Comparison of ENCODE assay signal across 13 cellular contexts in genomic region chr9:78921341-78921740, GRCh38.
DNase-seq lines count a peak whose midpoint lies in the region; ATAC-seq and TF ChIP-seq lines count a peak whose summit lies in the region.
"Had no signal": no experiment of that assay in that cellular context is flagged by ENCODE, and none has a peak within 500 bp of the region (broad histone marks: within the 10 kb centered on the region; RNA-seq: fewer than 3 reads in every experiment).

No MANE protein-coding gene starts in this region.

- no peaks in the 10 kb centered on the region for H3K27me3 Mint-ChIP-seq in osteocyte (ENCODE audit: unreplicated experiment)

- no peak for TF ChIP-seq CTCF in osteocyte (IDR thresholded peaks at IDR 0.05)

- H3K9me3 Mint-ChIP-seq in osteocyte (ENCODE audit: unreplicated experiment) = peaks cover 21% of the 10 kb centered on the region

- H3K27ac Mint-ChIP-seq in osteocyte (ENCODE audit: unreplicated experiment) = peak overlapping the region; percentile 85
- H3K27ac Mint-ChIP-seq: GM23338, HFFc6 had no signal

- intact Hi-C loops in posterior cingulate gyrus (cut with DNase I) = no loop called here

- DNase-seq in DMS53 treated with DMSO at 0.1 percent for 48 hours (lab: John Stamatoyannopoulos, UW; ENCODE audit: unreplicated experiment) (peak; percentile 12), MV-4-11 (lab: John Stamatoyannopoulos, UW) (peak; percentile 56), dermis microvascular lymphatic vessel endothelial cell (ENCODE audit: low read depth in 2 of 2) (peak; percentile 54 to 92), osteocyte (ENCODE audit: extremely low spot score, unreplicated experiment) (no peak), posterior cingulate gyrus (no peak)
- DNase-seq: DMS153, HFFc6, NCI-H187 treated with DMSO at 0.1 percent for 48 hours, SW 1271 had no signal

- H3K36me3 Mint-ChIP-seq in osteocyte (ENCODE audit: unreplicated experiment) = peaks cover 6% of the 10 kb centered on the region

- H3K4me1 Mint-ChIP-seq in osteocyte (ENCODE audit: unreplicated experiment) = peaks cover 17% of the 10 kb centered on the region
- H3K4me1 Mint-ChIP-seq: GM23338 had no signal

- H3K4me3 Mint-ChIP-seq in osteocyte (ENCODE audit: unreplicated experiment) = no peak overlapping the region
- H3K4me3 Mint-ChIP-seq: GM23338, HFFc6 had no signal

- ATAC-seq in HG03354 (IDR thresholded peaks at IDR 0.05; ENCODE audit: poor library complexity, severe bottlenecking, unreplicated experiment) (no peak), GM19397 (IDR thresholded peaks at IDR 0.05; ENCODE audit: unreplicated experiment) (no peak)
- ATAC-seq: GM12878, GM23338 had no signal

Comparison
In these comparisons a context has a peak if more than half of its experiments do, and no peak if none do; other contexts are left out.
1. DNase-seq: peak in DMS53 treated with DMSO at 0.1 percent for 48 hours (single experiment), MV-4-11 (single experiment) and dermis microvascular lymphatic vessel endothelial cell (2 of 2); none in osteocyte (single experiment) and posterior cingulate gyrus (0 of 10).